10 cellular contexts compared by ENCODE assay signal in genomic region chr6:139568956-139569538, GRCh38.
DNase-seq lines count a peak whose midpoint lies in the region; ATAC-seq and TF ChIP-seq lines count a peak whose summit lies in the region.
"Had no signal": no experiment of that assay in that cellular context is flagged by ENCODE, and none has a peak within 500 bp of the region (broad histone marks: within the 10 kb centered on the region; RNA-seq: fewer than 3 reads in every experiment).

No MANE protein-coding gene starts in this region.

- H4K20me1 ChIP-seq in OCI-LY7 (ENCODE audit: insufficient read depth, low read length): no peaks in the 10 kb centered on the region

- peak; percentile 25 for ATAC-seq in lung (ENCODE audit: insufficient read depth, low FRiP score)

- WGBS in lung, 2 donors: 66 to 74% methylated on average over 5 of the region's 5 CpGs

- H3K4me3 ChIP-seq in cardiac fibroblast (replicated peaks in 1 of 2; ENCODE audit: low read depth in 2 of 2, low read length in 2 of 2) (no peak overlapping the region), lung (no peak overlapping the region), OCI-LY7 (ENCODE audit: low read depth, low read length, poor library complexity, severe bottlenecking) (no peak overlapping the region)

- H3K4me1 ChIP-seq in lung (ENCODE audit: control insufficient read depth in 2 of 2, insufficient read depth in 2 of 2, low read length in 2 of 2): peaks cover 0 to 1% of the 10 kb centered on the region in 2 donors
- H3K4me1 ChIP-seq in OCI-LY7 (ENCODE audit: insufficient read depth, low read length, poor library complexity, severe bottlenecking): no peaks in the 10 kb centered on the region

- no peaks in the 10 kb centered on the region for H3K27me3 ChIP-seq in lung (ENCODE audit: control insufficient read depth, insufficient read depth)

- H2AFZ ChIP-seq in OCI-LY7 (ENCODE audit: low read length): no peak overlapping the region

- no peaks in the 10 kb centered on the region for H3K79me2 ChIP-seq in OCI-LY7 (ENCODE audit: insufficient read depth, low read depth, low read length)

- POLR2A ChIA-PET in OCI-LY7 (lab: Charles Lee): no interaction called here

- intact Hi-C loops in OCI-LY7 (cut with micrococcal nuclease; ENCODE audit: unreplicated experiment): no loop called here

- TF ChIP-seq CTCF in cardiac fibroblast (IDR thresholded peaks at IDR 0.05; ENCODE audit: low read depth, low read length): no peak
- TF ChIP-seq CTCF in lung (IDR thresholded peaks at IDR 0.05; ENCODE audit: control extremely low read depth, extremely low read depth): no peak
- TF ChIP-seq CTCF in OCI-LY7 (conservative IDR thresholded peaks at IDR 0.05; ENCODE audit: low read length): no peak

- H3K27ac ChIP-seq in lung (ENCODE audit: low read depth in 1 of 2, low read length in 1 of 2) (no peak overlapping the region), OCI-LY7 (ENCODE audit: low read depth, low read length, poor library complexity, severe bottlenecking) (no peak overlapping the region)

- no peaks in the 10 kb centered on the region for H3K36me3 ChIP-seq in lung (ENCODE audit: control insufficient read depth in 2 of 2, insufficient read depth in 2 of 2, low read length in 2 of 2)
- no peaks in the 10 kb centered on the region for H3K36me3 ChIP-seq in OCI-LY7 (ENCODE audit: insufficient read depth, low read length)

- H3K9me2 ChIP-seq in OCI-LY7 (ENCODE audit: insufficient read depth, low read length): no peaks in the 10 kb centered on the region

- H3K9me3 ChIP-seq in lung (ENCODE audit: control insufficient read depth in 2 of 2, insufficient read depth in 1 of 2, low read length in 1 of 2) (no peaks in the 10 kb centered on the region), OCI-LY7 (ENCODE audit: low read length) (no peaks in the 10 kb centered on the region)

- in situ Hi-C loops in ACHN (cut with HindIII; ENCODE audit: low pct_ligation_motif_present, low pct_unique_long_range_greater_than_20kb, low sequenced_read_pairs): no loop called here

- no peak overlapping the region for H3K4me2 ChIP-seq in OCI-LY7 (ENCODE audit: low read length)

- DNase-seq in ACHN: peak; percentile 87
- peak; percentile 93 for DNase-seq in LHCN-M2 (ENCODE audit: low read depth)
- DNase-seq in cardiac fibroblast (ENCODE audit: low read depth in 2 of 2): peak; percentile 82 to 90
- no peak for DNase-seq in lung (ENCODE audit: low spot score)
- DNase-seq in stimulated activated CD4-positive, alpha-beta T cell treated with anti-CD3 and anti-CD28 coated beads, Interleukin-12 subunit alpha, Interleukin-12 subunit beta, amount 100 ng/mL, for 4 hours: no peak
- no peak for DNase-seq in OCI-LY7 (ENCODE audit: low spot score)
- DNase-seq in NCI-H524 treated with DMSO at 0.1 percent for 48 hours (lab: John Stamatoyannopoulos, UW): no peak
- no peak for DNase-seq in NCI-H69 (lab: John Stamatoyannopoulos, UW)
- DNase-seq: activated CD4-positive, alpha-beta T cell treated with anti-CD3 and anti-CD28 coated beads, Interleukin-2, amount 50 U/mL, for 1 hour; midbrain had no signal

- CTCF ChIA-PET in OCI-LY7 (lab: Charles Lee; ENCODE audit: unreplicated experiment): no interaction called here

- BruUV-seq in OCI-LY7 (replicated peaks; lab: Mats Ljungman, UMichigan): no TSS peak

Comparison
In these comparisons a context has a peak if more than half of its experiments do, and no peak if none do; other contexts are left out.
1. DNase-seq: peak in ACHN (single experiment), LHCN-M2 (single experiment) and cardiac fibroblast (2 of 2); none in lung (single experiment), stimulated activated CD4-positive, alpha-beta T cell treated with anti-CD3 and anti-CD28 coated beads, Interleukin-12 subunit alpha, Interleukin-12 subunit beta, amount 100 ng/mL, for 4 hours (single experiment), OCI-LY7 (single experiment), NCI-H524 treated with DMSO at 0.1 percent for 48 hours (single experiment) and NCI-H69 (single experiment).